ENCODE assay signal across 34 cellular contexts in genomic region chr10:94334857-94335256, GRCh38.
"Had no signal": no experiment of that assay in that cellular context is flagged by ENCODE, and none has a peak within 500 bp of the region (broad histone marks: within the 10 kb centered on the region; RNA-seq: fewer than 3 reads in every experiment).

No MANE protein-coding gene starts in this region.

- FAIRE-seq: endometrium, endothelial cell of umbilical vein had no signal

- H3K9me3 Mint-ChIP-seq: activated CD4-positive, alpha-beta memory T cell treated with anti-CD3 and anti-CD28 coated beads for 36 hours; activated naive CD4-positive, alpha-beta T cell treated with anti-CD3 and anti-CD28 coated beads, Interleukin-2, amount 50 U/mL, for 24 hours; activated naive CD8-positive, alpha-beta T cell treated with anti-CD3 and anti-CD28 coated beads for 36 hours; activated naive CD8-positive, alpha-beta T cell treated with anti-CD3 and anti-CD28 coated beads, Interleukin-2, amount 50 U/mL, for 24 hours; activated T-helper 1 cell treated with anti-CD3 and anti-CD28 coated beads, Interleukin-12 subunit alpha, Interleukin-12 subunit beta, Interleukin-2, Interleukin-4 antibody, amounts not matched to agents 30 ng/mL and 10 ng/mL and 1 ng/mL, durations not matched to agents 14 hours and 24 hours and 36 hours; brain had no signal

- H3K4me1 ChIP-seq: adrenal gland, breast epithelium, colonic mucosa, esophagus squamous epithelium, gastroesophageal sphincter had no signal

- H3K4me1 Mint-ChIP-seq: activated CD4-positive, alpha-beta T cell treated with anti-CD3 and anti-CD28 coated beads for 36 hours; activated CD8-positive, alpha-beta memory T cell treated with anti-CD3 and anti-CD28 coated beads, Interleukin-2, amount 10 ng/mL, durations not matched to agents 7 days and 5 days; activated naive CD4-positive, alpha-beta T cell treated with anti-CD3 and anti-CD28 coated beads, Interleukin-2, amount 50 U/mL, for 24 hours; activated naive CD8-positive, alpha-beta T cell treated with anti-CD3 and anti-CD28 coated beads for 36 hours; activated naive CD8-positive, alpha-beta T cell treated with anti-CD3 and anti-CD28 coated beads, Interleukin-2, amount 50 U/mL, for 24 hours; brain had no signal

- H3K4me3 ChIP-seq: adrenal gland, breast epithelium, cardiac muscle cell, colonic mucosa, esophagus squamous epithelium, gastroesophageal sphincter, heart right ventricle had no signal

- H3K27me3 ChIP-seq: adrenal gland, breast epithelium, cardiac muscle cell, colonic mucosa, esophagus squamous epithelium, gastroesophageal sphincter, heart right ventricle had no signal

- ATAC-seq: activated CD4-positive, alpha-beta T cell treated with anti-CD3 and anti-CD28 coated beads for 36 hours; activated CD8-positive, alpha-beta memory T cell treated with anti-CD3 and anti-CD28 coated beads, Interleukin-2, amount 10 ng/mL, durations not matched to agents 7 days and 5 days; activated CD8-positive, alpha-beta T cell treated with anti-CD3 and anti-CD28 coated beads, Interleukin-2, amount 10 ng/mL, durations not matched to agents 7 days and 5 days; activated naive CD8-positive, alpha-beta T cell treated with anti-CD3 and anti-CD28 coated beads, Interleukin-2, amount 50 U/mL, for 24 hours; gastroesophageal sphincter had no signal

- DNase-seq: activated CD4-positive, alpha-beta memory T cell treated with anti-CD3 and anti-CD28 coated beads for 36 hours; activated CD4-positive, alpha-beta T cell treated with anti-CD3 and anti-CD28 coated beads for 36 hours; activated CD4-positive, alpha-beta T cell treated with anti-CD3 and anti-CD28 coated beads, Interleukin-2, amount 10 ng/mL, durations not matched to agents 24 days and 14 days; activated CD4-positive, CD25-positive, alpha-beta regulatory T cell; activated CD4-positive, CD25-positive, alpha-beta regulatory T cell treated with anti-CD3 and anti-CD28 coated beads, Interleukin-2, amount 50 U/mL, for 72 hours; activated CD8-positive, alpha-beta memory T cell treated with anti-CD3 and anti-CD28 coated beads, Interleukin-2, amount 10 ng/mL, durations not matched to agents 7 days and 5 days; activated CD8-positive, alpha-beta memory T cell treated with anti-CD3 and anti-CD28 coated beads, Interleukin-2, amount 50 U/mL, for 4 hours; activated CD8-positive, alpha-beta T cell treated with anti-CD3 and anti-CD28 coated beads, Interleukin-2, amount 10 ng/mL, durations not matched to agents 7 days and 5 days; activated gamma-delta T cell; activated naive CD4-positive, alpha-beta T cell; activated naive CD8-positive, alpha-beta T cell treated with anti-CD3 and anti-CD28 coated beads for 36 hours; activated naive CD8-positive, alpha-beta T cell treated with anti-CD3 and anti-CD28 coated beads, Interleukin-2, amount 50 U/mL, for 24 hours; activated T-cell treated with anti-CD3 and anti-CD28 coated beads, Interleukin-2, amount 50 U/mL, for 1 hour; activated T-cell treated with anti-CD3 and anti-CD28 coated beads, Interleukin-2, amount 50 U/mL, for 48 hours; adrenal gland; amygdala; aorta; central memory CD4-positive, alpha-beta T cell; cerebellar nuclear complex; colonic mucosa; effector CD8-positive, alpha-beta T cell; esophagus squamous epithelium; foreskin melanocyte; heart right ventricle; T-helper 2 cell had no signal

- H3K4me3 Mint-ChIP-seq: activated CD4-positive, alpha-beta memory T cell treated with anti-CD3 and anti-CD28 coated beads for 36 hours; activated CD4-positive, alpha-beta T cell treated with anti-CD3 and anti-CD28 coated beads for 36 hours; activated CD4-positive, alpha-beta T cell treated with anti-CD3 and anti-CD28 coated beads, Interleukin-2, amount 10 ng/mL, durations not matched to agents 24 days and 14 days; activated CD8-positive, alpha-beta memory T cell treated with anti-CD3 and anti-CD28 coated beads, Interleukin-2, amount 10 ng/mL, durations not matched to agents 7 days and 5 days; activated CD8-positive, alpha-beta T cell treated with anti-CD3 and anti-CD28 coated beads, Interleukin-2, amount 10 ng/mL, durations not matched to agents 7 days and 5 days; activated naive CD4-positive, alpha-beta T cell treated with anti-CD3 and anti-CD28 coated beads, Interleukin-2, amount 50 U/mL, for 24 hours; activated naive CD8-positive, alpha-beta T cell treated with anti-CD3 and anti-CD28 coated beads for 36 hours; activated naive CD8-positive, alpha-beta T cell treated with anti-CD3 and anti-CD28 coated beads, Interleukin-2, amount 50 U/mL, for 24 hours; activated T-helper 1 cell treated with anti-CD3 and anti-CD28 coated beads, Interleukin-12 subunit alpha, Interleukin-12 subunit beta, Interleukin-2, Interleukin-4 antibody, amounts not matched to agents 30 ng/mL and 10 ng/mL and 1 ng/mL, durations not matched to agents 14 hours and 24 hours and 36 hours; brain had no signal

- H3K27ac Mint-ChIP-seq: activated CD4-positive, alpha-beta memory T cell treated with anti-CD3 and anti-CD28 coated beads for 36 hours; activated CD4-positive, alpha-beta T cell treated with anti-CD3 and anti-CD28 coated beads for 36 hours; activated CD4-positive, alpha-beta T cell treated with anti-CD3 and anti-CD28 coated beads, Interleukin-2, amount 10 ng/mL, durations not matched to agents 24 days and 14 days; activated CD8-positive, alpha-beta memory T cell treated with anti-CD3 and anti-CD28 coated beads, Interleukin-2, amount 10 ng/mL, durations not matched to agents 7 days and 5 days; activated CD8-positive, alpha-beta T cell treated with anti-CD3 and anti-CD28 coated beads, Interleukin-2, amount 10 ng/mL, durations not matched to agents 7 days and 5 days; activated naive CD4-positive, alpha-beta T cell treated with anti-CD3 and anti-CD28 coated beads, Interleukin-2, amount 50 U/mL, for 24 hours; activated naive CD8-positive, alpha-beta T cell treated with anti-CD3 and anti-CD28 coated beads for 36 hours; activated naive CD8-positive, alpha-beta T cell treated with anti-CD3 and anti-CD28 coated beads, Interleukin-2, amount 50 U/mL, for 24 hours; activated T-helper 1 cell treated with anti-CD3 and anti-CD28 coated beads, Interleukin-12 subunit alpha, Interleukin-12 subunit beta, Interleukin-2, Interleukin-4 antibody, amounts not matched to agents 30 ng/mL and 10 ng/mL and 1 ng/mL, durations not matched to agents 14 hours and 24 hours and 36 hours had no signal

- H3K27me3 Mint-ChIP-seq: activated CD4-positive, alpha-beta memory T cell treated with anti-CD3 and anti-CD28 coated beads for 36 hours; activated CD4-positive, alpha-beta T cell treated with anti-CD3 and anti-CD28 coated beads for 36 hours; activated CD4-positive, alpha-beta T cell treated with anti-CD3 and anti-CD28 coated beads, Interleukin-2, amount 10 ng/mL, durations not matched to agents 24 days and 14 days; activated CD8-positive, alpha-beta memory T cell treated with anti-CD3 and anti-CD28 coated beads, Interleukin-2, amount 10 ng/mL, durations not matched to agents 7 days and 5 days; activated naive CD4-positive, alpha-beta T cell treated with anti-CD3 and anti-CD28 coated beads, Interleukin-2, amount 50 U/mL, for 24 hours; activated naive CD8-positive, alpha-beta T cell treated with anti-CD3 and anti-CD28 coated beads for 36 hours; activated naive CD8-positive, alpha-beta T cell treated with anti-CD3 and anti-CD28 coated beads, Interleukin-2, amount 50 U/mL, for 24 hours; brain had no signal

- H3K27ac ChIP-seq: adrenal gland, breast epithelium, cardiac muscle cell, colonic mucosa, epithelial cell of prostate, esophagus squamous epithelium, gastroesophageal sphincter had no signal

- H3K9me3 ChIP-seq: adrenal gland, breast epithelium, colonic mucosa, esophagus squamous epithelium, gastroesophageal sphincter, heart right ventricle had no signal
